Comparison of ENCODE assay signal across 18 cellular contexts in genomic region chr13:105552078-105552477, GRCh38.
"Had no signal": no experiment of that assay in that cellular context is flagged by ENCODE, and none has a peak within 500 bp of the region (broad histone marks: within the 10 kb centered on the region; RNA-seq: fewer than 3 reads in every experiment).

No MANE protein-coding gene starts in this region.

- H3K4me1 ChIP-seq: gastrocnemius medialis, left ventricle myocardium inferior had no signal

- H3K27ac ChIP-seq: brain microvascular endothelial cell, epithelial cell of prostate, gastrocnemius medialis, left ventricle myocardium inferior had no signal

- DNase-seq: activated naive CD4-positive, alpha-beta T cell treated with anti-CD3 and anti-CD28 coated beads, Interleukin-2, amount 50 U/mL, for 16 hours; amniotic stem cell; brain microvascular endothelial cell; cerebellar nuclear complex; effector memory CD8-positive, alpha-beta T cell; gastrocnemius medialis; kidney; left ventricle myocardium inferior; natural killer cell; occipital lobe; right cardiac atrium; trophoblast cell had no signal

- H3K4me3 ChIP-seq: gastrocnemius medialis, left ventricle myocardium inferior, smooth muscle cell had no signal

- H3K36me3 Mint-ChIP-seq: memory B cell, natural killer cell had no signal

- H3K4me3 Mint-ChIP-seq: dendritic cell treated with granulocyte-macrophage colony-stimulating factor and Interleukin-4, amounts not matched to agents 40 ng/mL and 50 ng/mL, for 4 days; effector memory CD8-positive, alpha-beta T cell; memory B cell; natural killer cell; T-helper 2 cell treated with Interferon-gamma antibody and Interleukin-4, amounts not matched to agents 5 μg/mL and 100 μg/mL, for 36 hours had no signal

- H3K27me3 ChIP-seq: brain microvascular endothelial cell, gastrocnemius medialis had no signal

- H3K9me3 ChIP-seq: gastrocnemius medialis, left ventricle myocardium inferior had no signal

- H3K27me3 Mint-ChIP-seq: dendritic cell treated with granulocyte-macrophage colony-stimulating factor and Interleukin-4, amounts not matched to agents 40 ng/mL and 50 ng/mL, for 4 days; effector memory CD8-positive, alpha-beta T cell; memory B cell had no signal

- ATAC-seq: effector memory CD8-positive, alpha-beta T cell; gastrocnemius medialis; natural killer cell; right cardiac atrium had no signal

- H3K9me3 Mint-ChIP-seq: memory B cell; T-helper 2 cell treated with Interferon-gamma antibody and Interleukin-4, amounts not matched to agents 5 μg/mL and 100 μg/mL, for 36 hours had no signal

- H3K36me3 ChIP-seq: brain microvascular endothelial cell, gastrocnemius medialis, left ventricle myocardium inferior had no signal

- H3K4me1 Mint-ChIP-seq: memory B cell, natural killer cell had no signal

- H3K27ac Mint-ChIP-seq: dendritic cell treated with granulocyte-macrophage colony-stimulating factor and Interleukin-4, amounts not matched to agents 40 ng/mL and 50 ng/mL, for 4 days; effector memory CD8-positive, alpha-beta T cell; memory B cell; natural killer cell; progenitor cell of endocrine pancreas; T-helper 2 cell treated with Interferon-gamma antibody and Interleukin-4, amounts not matched to agents 5 μg/mL and 100 μg/mL, for 36 hours had no signal
